ENCODE assay signal across 18 cellular contexts in genomic region chr17:3954921-3955320, GRCh38. TPM values are rescaled to one million over a fixed set of nuclear protein-coding genes. Genes with fewer than 3 reads are reported as not detected.
DNase-seq lines count a peak whose midpoint lies in the region; ATAC-seq and TF ChIP-seq lines count a peak whose summit lies in the region.
"Had no signal": no experiment of that assay in that cellular context is flagged by ENCODE, and none has a peak within 500 bp of the region (broad histone marks: within the 10 kb centered on the region; RNA-seq: fewer than 3 reads in every experiment).

No MANE protein-coding gene starts in this region.

- H3K79me1 ChIP-seq in neuronal stem cell (ENCODE audit: low read depth, low read length): no peaks in the 10 kb centered on the region

- H3K27ac ChIP-seq in heart left ventricle (peak overlapping the region in 8 of 12 donors; percentile 4 to 64 (median 48)), right atrium auricular region (no peak overlapping the region), DND-41 (ENCODE audit: low read length) (peak overlapping the region; percentile 39; the same call in 1 of the 2 replicates), neuronal stem cell (replicated peaks; ENCODE audit: low read length) (no peak overlapping the region)
- H3K27ac ChIP-seq: SJSA1 had no signal

- DNase-seq in heart left ventricle (no peak), right atrium auricular region (ENCODE audit: low spot score) (no peak), DND-41 (no peak), neuronal stem cell (ENCODE audit: low spot score) (no peak), NCI-H128 (lab: John Stamatoyannopoulos, UW; ENCODE audit: unreplicated experiment) (no peak), superior temporal gyrus (ENCODE audit: extremely low spot score) (no peak)
- no peak for DNase-seq in central memory CD8-positive, alpha-beta T cell (ENCODE audit: low spot score in 2 of 2)
- DNase-seq: Calu3; CD4-positive, alpha-beta memory T cell; H9; NCI-H1105 treated with DMSO at 0.1 percent for 48 hours; NCI-H187; NCI-H345; NCI-H526 treated with DMSO at 0.1 percent for 48 hours; RPMI8226 had no signal

- no peak overlapping the region for H3K23ac ChIP-seq in neuronal stem cell (ENCODE audit: low read depth, low read length, poor library complexity)

- H2BK120ac ChIP-seq in neuronal stem cell (ENCODE audit: low read depth, low read length): no peak overlapping the region

- H2BK12ac ChIP-seq in neuronal stem cell (ENCODE audit: low read length): no peak overlapping the region

- peaks cover 41% of the 10 kb centered on the region for H3K4me1 Mint-ChIP-seq in central memory CD8-positive, alpha-beta T cell

- H4K91ac ChIP-seq in neuronal stem cell (ENCODE audit: low read depth, low read length, poor library complexity): no peak overlapping the region

- H4K20me1 ChIP-seq in DND-41 (ENCODE audit: insufficient read depth, low read length): peaks cover 77% of the 10 kb centered on the region

- H3K9me3 ChIP-seq in heart left ventricle: no peaks in the 10 kb centered on the region
- H3K9me3 ChIP-seq in right atrium auricular region: no peaks in the 10 kb centered on the region
- H3K9me3 ChIP-seq in DND-41 (ENCODE audit: insufficient read depth, low read length, severe bottlenecking): no peaks in the 10 kb centered on the region
- no peaks in the 10 kb centered on the region for H3K9me3 ChIP-seq in neuronal stem cell (replicated peaks in 1 of 2; ENCODE audit: control insufficient read depth in 2 of 2, insufficient read depth in 1 of 2, low read depth in 1 of 2, low read length in 2 of 2)
- H3K9me3 ChIP-seq: SJSA1 had no signal

- H3K4ac ChIP-seq in neuronal stem cell (ENCODE audit: low read length): no peak overlapping the region

- TF ChIP-seq CTCF in heart left ventricle (IDR thresholded peaks at IDR 0.05) (no peak), right atrium auricular region (IDR thresholded peaks at IDR 0.05) (no peak), DND-41 (IDR thresholded peaks at IDR 0.05; ENCODE audit: borderline replicate concordance, extremely low read depth, low read length, poor library complexity, severe bottlenecking) (no peak)

- H3K18ac ChIP-seq in neuronal stem cell (ENCODE audit: low read length): peak overlapping the region; percentile 52

- H3K27ac Mint-ChIP-seq in central memory CD8-positive, alpha-beta T cell (ENCODE audit: low read depth): peak overlapping the region; percentile 32
- H3K27ac Mint-ChIP-seq: H9 had no signal

- H2BK15ac ChIP-seq in neuronal stem cell (ENCODE audit: low read length): peak overlapping the region; percentile 90

- no peak for TF ChIP-seq POLR2A in heart left ventricle (IDR thresholded peaks at IDR 0.05)

- H3K9ac ChIP-seq in DND-41 (ENCODE audit: low read depth, low read length) (no peak overlapping the region), neuronal stem cell (ENCODE audit: low read depth, low read length, poor library complexity) (no peak overlapping the region)

- no peak overlapping the region for H3K14ac ChIP-seq in neuronal stem cell (ENCODE audit: low read length)

- no peak overlapping the region for H2BK5ac ChIP-seq in neuronal stem cell (ENCODE audit: low read length)

- no peak overlapping the region for H2AK5ac ChIP-seq in neuronal stem cell (ENCODE audit: low read depth, low read length)

- H3K27me3 Mint-ChIP-seq in central memory CD8-positive, alpha-beta T cell: no peaks in the 10 kb centered on the region
- H3K27me3 Mint-ChIP-seq: CD4-positive, alpha-beta memory T cell; IgD-negative memory B cell had no signal

- WGBS in heart left ventricle, 4 donors: 64 to 73% (median 69%) methylated on average over 10 to 12 of the region's 12 CpGs
- WGBS in neuronal stem cell (ENCODE audit: extremely low coverage in 2 of 2, insufficient read length in 2 of 2, insufficient replicate concordance in 1 of 2), 2 donors: no CpG with 5 or more reads among the region's 12 CpGs

- no peak overlapping the region for H3K4me2 ChIP-seq in DND-41 (ENCODE audit: insufficient read depth, low read length)
- H3K4me2 ChIP-seq in neuronal stem cell (ENCODE audit: insufficient read depth, low read length, poor library complexity, severe bottlenecking): no peak overlapping the region

- peaks cover 48% of the 10 kb centered on the region for H3K36me3 Mint-ChIP-seq in central memory CD8-positive, alpha-beta T cell (ENCODE audit: insufficient read depth)

- no peak overlapping the region for H4K8ac ChIP-seq in neuronal stem cell (ENCODE audit: low read depth, low read length)

- no peaks in the 10 kb centered on the region for H3K27me3 ChIP-seq in heart left ventricle
- no peaks in the 10 kb centered on the region for H3K27me3 ChIP-seq in right atrium auricular region
- H3K27me3 ChIP-seq in DND-41 (ENCODE audit: insufficient read depth, low read length, poor library complexity): no peaks in the 10 kb centered on the region
- peaks cover 0 to 38% (median 0%) of the 10 kb centered on the region in 3 experiments for H3K27me3 ChIP-seq in neuronal stem cell (ENCODE audit: control insufficient read depth in 3 of 3, insufficient read depth in 3 of 3, low read depth in 1 of 3, low read length in 3 of 3)
- H3K27me3 ChIP-seq: SJSA1 had no signal

- H3K9me3 Mint-ChIP-seq in central memory CD8-positive, alpha-beta T cell: no peaks in the 10 kb centered on the region
- H3K9me3 Mint-ChIP-seq: CD4-positive, alpha-beta memory T cell; H9; IgD-negative memory B cell had no signal

- H3K4me1 ChIP-seq in heart left ventricle (peaks cover 0 to 19% (median 7%) of the 10 kb centered on the region in 12 donors), right atrium auricular region (peaks cover 0 to 13% of the 10 kb centered on the region in 2 donors), DND-41 (ENCODE audit: insufficient read depth, low read length) (peaks cover 22% of the 10 kb centered on the region), neuronal stem cell (ENCODE audit: control insufficient read depth in 2 of 2, insufficient read depth in 1 of 2, low read depth in 1 of 2, low read length in 2 of 2) (peaks cover 0 to 4% of the 10 kb centered on the region in 2 donors)

- H2AFZ ChIP-seq in DND-41 (ENCODE audit: low read depth, low read length): no peak overlapping the region
- no peak overlapping the region for H2AFZ ChIP-seq in neuronal stem cell (ENCODE audit: low read length)

- peak in 1 of 4 donors; percentile 9 for ATAC-seq in heart left ventricle
- no peak for ATAC-seq in DND-41 (ENCODE audit: insufficient read depth, low read depth)
- no peak for ATAC-seq in central memory CD8-positive, alpha-beta T cell (replicated peaks; ENCODE audit: extremely low read depth, poor library complexity, severe bottlenecking)
- no peak for ATAC-seq in GM19463 (IDR thresholded peaks at IDR 0.05; ENCODE audit: unreplicated experiment)

- no peaks in the 10 kb centered on the region for H3K36me3 ChIP-seq in heart left ventricle
- no peaks in the 10 kb centered on the region for H3K36me3 ChIP-seq in right atrium auricular region
- peaks cover 86% of the 10 kb centered on the region for H3K36me3 ChIP-seq in DND-41 (ENCODE audit: insufficient read depth, low read length)
- H3K36me3 ChIP-seq in neuronal stem cell (replicated peaks in 1 of 2; ENCODE audit: control insufficient read depth in 2 of 2, insufficient read depth in 2 of 2, low read length in 2 of 2): no peaks in the 10 kb centered on the region
- H3K36me3 ChIP-seq: SJSA1 had no signal

- no peak overlapping the region for H3K4me3 ChIP-seq in heart left ventricle
- no peak overlapping the region for H3K4me3 ChIP-seq in right atrium auricular region
- H3K4me3 ChIP-seq in DND-41 (ENCODE audit: low read depth in 1 of 2, low read length in 2 of 2): no peak overlapping the region
- H3K4me3 ChIP-seq in neuronal stem cell (ENCODE audit: low read length in 2 of 2): no peak overlapping the region
- H3K4me3 ChIP-seq: SJSA1 had no signal

- intact Hi-C loops in heart left ventricle (cut with DNase I): no loop called here

- no peak overlapping the region for H3K4me3 Mint-ChIP-seq in central memory CD8-positive, alpha-beta T cell
- H3K4me3 Mint-ChIP-seq: CD4-positive, alpha-beta memory T cell; H9 had no signal

- H3K79me2 ChIP-seq in DND-41 (ENCODE audit: insufficient read depth, low read length): peaks cover 85% of the 10 kb centered on the region

RNA-seq across cellular contexts. Expression of gene ATP2A3, which starts 9.3 kb away (rescaled TPM):
- total RNA-seq in heart left ventricle (10 to 100 TPM in 1 of 9 donors, 1 to 10 TPM in 8; 3.3 to 19.7 (median 7.0) TPM), right atrium auricular region (10 to 100 TPM in 1 of 2 donors, 1 to 10 TPM in 1; 5.5 to 12.2 TPM)
- 10 to 100 TPM in 1 of 2 donors, 1 to 10 TPM in 1; 5.1 to 21.8 TPM for polyA plus RNA-seq in heart left ventricle
- 1.7 TPM for polyA plus RNA-seq in neuronal stem cell (2013, experiment 1 of 2)
- 2.6 TPM for polyA plus RNA-seq in neuronal stem cell (2013, experiment 2 of 2)

RNA-seq across cellular contexts. Expression of gene P2RX1, which starts 38.7 kb away (rescaled TPM):
- total RNA-seq in heart left ventricle (1 to 10 TPM in 2 of 9 donors, under 1 TPM in 7; 0.22 to 5.5 (median 0.52) TPM), right atrium auricular region (1 to 10 TPM in 1 of 2 donors, under 1 TPM in 1; 0.85 to 2.8 TPM)
- polyA plus RNA-seq in heart left ventricle: 1 to 10 TPM in 1 of 2 donors, under 1 TPM in 1; 0.19 to 1.4 TPM
- not detected for polyA plus RNA-seq in neuronal stem cell (2013, experiment 1 of 2)
- polyA plus RNA-seq in neuronal stem cell (2013, experiment 2 of 2): not detected
- total RNA-seq: Calu3; CD4-positive, alpha-beta memory T cell; H9 had no signal
- polyA plus RNA-seq: CD4-positive, alpha-beta memory T cell had no signal

Comparison
In these comparisons a context has a peak if more than half of its experiments do, and no peak if none do; other contexts are left out.
1. H3K27ac ChIP-seq: peak in heart left ventricle (8 of 12) and DND-41 (single experiment); none in right atrium auricular region (0 of 2) and neuronal stem cell (single experiment).